Comparison of ENCODE assay signal across 1 cellular context in the genomic region with DNA sequence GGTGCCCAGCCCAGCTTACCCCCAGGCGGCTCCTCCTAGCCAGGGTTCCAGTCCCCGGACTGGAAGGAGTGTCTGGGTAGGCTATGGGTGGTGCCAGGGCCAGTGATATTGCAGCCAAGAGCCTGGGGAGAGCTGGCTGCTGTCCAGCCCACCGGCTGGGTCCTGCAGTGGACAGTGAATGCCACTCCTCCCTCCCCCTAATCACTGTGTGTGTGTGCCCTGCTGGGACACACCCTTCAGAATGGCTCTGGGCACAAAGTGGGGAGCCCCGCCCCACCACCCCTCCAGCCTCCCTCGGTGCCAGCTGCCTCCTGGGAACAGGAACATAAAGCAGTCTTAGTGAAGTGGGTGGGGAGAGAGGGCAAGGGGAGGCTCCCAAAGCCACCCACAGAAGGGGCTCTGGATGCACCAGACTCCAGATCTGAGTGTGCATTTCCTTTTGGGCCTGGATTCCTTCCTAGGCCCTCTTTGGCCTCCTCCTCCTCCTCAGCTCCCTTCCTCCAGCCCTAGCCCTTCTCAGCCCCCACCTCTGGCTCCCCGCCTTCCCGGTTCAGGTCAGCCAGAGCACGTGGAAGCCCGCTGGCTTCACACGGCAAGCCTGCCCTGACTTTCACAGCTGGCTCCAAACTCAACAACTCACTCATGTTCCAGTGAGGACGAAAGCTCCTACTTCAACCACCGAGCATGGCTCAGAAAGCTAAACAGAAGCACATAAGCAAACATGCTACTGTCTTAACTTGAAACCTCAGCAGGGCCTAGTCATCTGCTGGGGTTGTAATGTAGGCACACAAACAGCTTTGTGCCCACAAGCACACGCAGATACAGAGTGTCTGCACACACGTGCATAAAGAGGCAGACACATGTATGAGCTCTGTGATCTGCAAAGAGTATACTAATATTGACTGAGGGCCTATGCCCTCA.
TF ChIP-seq lines count a peak whose summit lies in the region.

No MANE protein-coding gene starts in this region.

TF ChIP-seq in SK-N-SH, 30 proteins besides CTCF, POLR2A, EP300 and RAD21 (continued from another document):
- TF ChIP-seq, protein P1, sequence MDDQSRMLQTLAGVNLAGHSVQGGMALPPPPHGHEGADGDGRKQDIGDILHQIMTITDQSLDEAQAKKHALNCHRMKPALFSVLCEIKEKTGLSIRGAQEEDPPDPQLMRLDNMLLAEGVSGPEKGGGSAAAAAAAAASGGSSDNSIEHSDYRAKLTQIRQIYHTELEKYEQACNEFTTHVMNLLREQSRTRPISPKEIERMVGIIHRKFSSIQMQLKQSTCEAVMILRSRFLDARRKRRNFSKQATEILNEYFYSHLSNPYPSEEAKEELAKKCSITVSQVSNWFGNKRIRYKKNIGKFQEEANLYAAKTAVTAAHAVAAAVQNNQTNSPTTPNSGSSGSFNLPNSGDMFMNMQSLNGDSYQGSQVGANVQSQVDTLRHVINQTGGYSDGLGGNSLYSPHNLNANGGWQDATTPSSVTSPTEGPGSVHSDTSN (IDR thresholded peaks at IDR 0.05) = no peak
- TF ChIP-seq, protein P2, sequence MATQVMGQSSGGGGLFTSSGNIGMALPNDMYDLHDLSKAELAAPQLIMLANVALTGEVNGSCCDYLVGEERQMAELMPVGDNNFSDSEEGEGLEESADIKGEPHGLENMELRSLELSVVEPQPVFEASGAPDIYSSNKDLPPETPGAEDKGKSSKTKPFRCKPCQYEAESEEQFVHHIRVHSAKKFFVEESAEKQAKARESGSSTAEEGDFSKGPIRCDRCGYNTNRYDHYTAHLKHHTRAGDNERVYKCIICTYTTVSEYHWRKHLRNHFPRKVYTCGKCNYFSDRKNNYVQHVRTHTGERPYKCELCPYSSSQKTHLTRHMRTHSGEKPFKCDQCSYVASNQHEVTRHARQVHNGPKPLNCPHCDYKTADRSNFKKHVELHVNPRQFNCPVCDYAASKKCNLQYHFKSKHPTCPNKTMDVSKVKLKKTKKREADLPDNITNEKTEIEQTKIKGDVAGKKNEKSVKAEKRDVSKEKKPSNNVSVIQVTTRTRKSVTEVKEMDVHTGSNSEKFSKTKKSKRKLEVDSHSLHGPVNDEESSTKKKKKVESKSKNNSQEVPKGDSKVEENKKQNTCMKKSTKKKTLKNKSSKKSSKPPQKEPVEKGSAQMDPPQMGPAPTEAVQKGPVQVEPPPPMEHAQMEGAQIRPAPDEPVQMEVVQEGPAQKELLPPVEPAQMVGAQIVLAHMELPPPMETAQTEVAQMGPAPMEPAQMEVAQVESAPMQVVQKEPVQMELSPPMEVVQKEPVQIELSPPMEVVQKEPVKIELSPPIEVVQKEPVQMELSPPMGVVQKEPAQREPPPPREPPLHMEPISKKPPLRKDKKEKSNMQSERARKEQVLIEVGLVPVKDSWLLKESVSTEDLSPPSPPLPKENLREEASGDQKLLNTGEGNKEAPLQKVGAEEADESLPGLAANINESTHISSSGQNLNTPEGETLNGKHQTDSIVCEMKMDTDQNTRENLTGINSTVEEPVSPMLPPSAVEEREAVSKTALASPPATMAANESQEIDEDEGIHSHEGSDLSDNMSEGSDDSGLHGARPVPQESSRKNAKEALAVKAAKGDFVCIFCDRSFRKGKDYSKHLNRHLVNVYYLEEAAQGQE (IDR thresholded peaks at IDR 0.05; ENCODE audit: low read depth, low read length) = no peak
- TF ChIP-seq, protein P3, sequence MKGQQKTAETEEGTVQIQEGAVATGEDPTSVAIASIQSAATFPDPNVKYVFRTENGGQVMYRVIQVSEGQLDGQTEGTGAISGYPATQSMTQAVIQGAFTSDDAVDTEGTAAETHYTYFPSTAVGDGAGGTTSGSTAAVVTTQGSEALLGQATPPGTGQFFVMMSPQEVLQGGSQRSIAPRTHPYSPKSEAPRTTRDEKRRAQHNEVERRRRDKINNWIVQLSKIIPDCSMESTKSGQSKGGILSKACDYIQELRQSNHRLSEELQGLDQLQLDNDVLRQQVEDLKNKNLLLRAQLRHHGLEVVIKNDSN (IDR thresholded peaks at IDR 0.05; ENCODE audit: borderline replicate concordance, low read depth) = no peak
- no peak for TF ChIP-seq SIN3A (IDR thresholded peaks at IDR 0.05; ENCODE audit: borderline replicate concordance, low read depth, low read length)
- no peak for TF ChIP-seq GATA2 (CRISPR knock-in tag; IDR thresholded peaks at IDR 0.05)
- TF ChIP-seq CHD2 (IDR thresholded peaks at IDR 0.05; ENCODE audit: low read length, partially characterized antibody) = peak; percentile 51
